ENCODE assay signal across 15 cellular contexts in the genomic region with DNA sequence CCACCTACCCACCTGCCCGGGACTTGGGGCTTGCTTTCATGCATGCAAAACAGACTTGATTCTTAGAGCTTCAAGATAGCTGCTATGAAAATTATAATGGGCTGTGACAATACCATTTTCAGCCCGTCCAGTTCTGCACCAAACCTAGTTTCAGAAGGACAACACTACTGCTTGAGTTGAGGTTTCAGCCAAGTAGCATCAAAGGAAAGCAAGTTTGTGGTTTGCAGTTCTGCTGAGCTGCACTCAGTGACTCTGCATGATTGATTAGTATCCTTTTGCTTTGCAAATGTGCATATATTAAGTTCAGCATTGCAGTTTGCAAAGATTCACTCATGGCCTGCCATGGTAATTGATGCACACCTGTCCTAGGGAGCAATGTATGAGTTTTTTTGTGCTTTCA.
DNase-seq lines count a peak whose midpoint lies in the region; ATAC-seq, FAIRE-seq and TF ChIP-seq lines count a peak whose summit lies in the region.
"Had no signal": no experiment of that assay in that cellular context is flagged by ENCODE, and none has a peak within 500 bp of the region (broad histone marks: within the 10 kb centered on the region; RNA-seq: fewer than 3 reads in every experiment).

No MANE protein-coding gene starts in this region.

- H3K9me3 ChIP-seq in A549 = no peaks in the 10 kb centered on the region
- H3K9me3 ChIP-seq: vagina had no signal

- no peak for DNase-seq in A549 (ENCODE audit: low read depth in 1 of 2, low spot score in 1 of 2)
- peak; percentile 8 for DNase-seq in GM19239 (ENCODE audit: insufficient read length, low spot score)
- no peak for DNase-seq in ACHN
- no peak for DNase-seq in frontal cortex (ENCODE audit: low spot score in 2 of 2)
- no peak for DNase-seq in D341Med (ENCODE audit: low spot score)
- no peak for DNase-seq in NCI-H1694 (lab: John Stamatoyannopoulos, UW)
- DNase-seq: activated CD4-positive, alpha-beta T cell treated with anti-CD3 and anti-CD28 coated beads for 36 hours; amniotic stem cell; EL; NCI-H1436 treated with DMSO at 0.1 percent for 48 hours; SHP77 had no signal

- no peak overlapping the region for H3K27ac ChIP-seq in A549
- H3K27ac ChIP-seq: vagina had no signal

- TF ChIP-seq POLR2A in A549 (IDR thresholded peaks at IDR 0.05; ENCODE audit: low read length) = no peak

- H3K4me3 ChIP-seq in A549 = no peak overlapping the region
- H3K4me3 ChIP-seq: vagina had no signal

- TF ChIP-seq CTCF in A549 (IDR thresholded peaks at IDR 0.05) = no peak

- ATAC-seq in A549 (no peak), HG02759 (IDR thresholded peaks at IDR 0.05; ENCODE audit: unreplicated experiment) (peak; percentile 95), HG03469 (IDR thresholded peaks at IDR 0.05; ENCODE audit: unreplicated experiment) (peak; percentile 95)
- ATAC-seq: activated CD4-positive, alpha-beta T cell treated with anti-CD3 and anti-CD28 coated beads for 36 hours had no signal

- no peaks in the 10 kb centered on the region for H3K4me1 ChIP-seq in A549
- H3K4me1 ChIP-seq: vagina had no signal

- H3K4me2 ChIP-seq in A549 = no peak overlapping the region

- CTCF ChIA-PET in A549 (lab: Yijun Ruan, JAX) = no interaction called here

- 93% methylated on average over 2 of the region's 2 CpGs for WGBS in A549 (ENCODE audit: missing lambda C conversion rate)

- peak; percentile 76 for FAIRE-seq in A549 (lab: Jason Lieb, UNC)
- FAIRE-seq in GM19239 (lab: Jason Lieb, UNC) = peak; percentile 99
- no peak for FAIRE-seq in frontal cortex (lab: Jason Lieb, UNC)
- FAIRE-seq: A204.1 had no signal

- in situ Hi-C loops in ACHN (cut with HindIII; ENCODE audit: low pct_ligation_motif_present, low pct_unique_long_range_greater_than_20kb, low sequenced_read_pairs) = no loop called here

- TF ChIP-seq RAD21 in A549 (conservative IDR thresholded peaks at IDR 0.05 in 1 of 2, IDR thresholded peaks at IDR 0.05 in 1 of 2) = no peak

- TF ChIP-seq EP300 in A549 (IDR thresholded peaks at IDR 0.05) = no peak

- POLR2A ChIA-PET in A549 (lab: Yijun Ruan, JAX) = no interaction called here

TF ChIP-seq in A549, 52 proteins besides CTCF, POLR2A, EP300 and RAD21:
- TF ChIP-seq SMC3 (IDR thresholded peaks at IDR 0.05) = no peak
- TF ChIP-seq, protein P1, sequence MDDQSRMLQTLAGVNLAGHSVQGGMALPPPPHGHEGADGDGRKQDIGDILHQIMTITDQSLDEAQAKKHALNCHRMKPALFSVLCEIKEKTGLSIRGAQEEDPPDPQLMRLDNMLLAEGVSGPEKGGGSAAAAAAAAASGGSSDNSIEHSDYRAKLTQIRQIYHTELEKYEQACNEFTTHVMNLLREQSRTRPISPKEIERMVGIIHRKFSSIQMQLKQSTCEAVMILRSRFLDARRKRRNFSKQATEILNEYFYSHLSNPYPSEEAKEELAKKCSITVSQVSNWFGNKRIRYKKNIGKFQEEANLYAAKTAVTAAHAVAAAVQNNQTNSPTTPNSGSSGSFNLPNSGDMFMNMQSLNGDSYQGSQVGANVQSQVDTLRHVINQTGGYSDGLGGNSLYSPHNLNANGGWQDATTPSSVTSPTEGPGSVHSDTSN (IDR thresholded peaks at IDR 0.05) = no peak
- TF ChIP-seq, protein P2, sequence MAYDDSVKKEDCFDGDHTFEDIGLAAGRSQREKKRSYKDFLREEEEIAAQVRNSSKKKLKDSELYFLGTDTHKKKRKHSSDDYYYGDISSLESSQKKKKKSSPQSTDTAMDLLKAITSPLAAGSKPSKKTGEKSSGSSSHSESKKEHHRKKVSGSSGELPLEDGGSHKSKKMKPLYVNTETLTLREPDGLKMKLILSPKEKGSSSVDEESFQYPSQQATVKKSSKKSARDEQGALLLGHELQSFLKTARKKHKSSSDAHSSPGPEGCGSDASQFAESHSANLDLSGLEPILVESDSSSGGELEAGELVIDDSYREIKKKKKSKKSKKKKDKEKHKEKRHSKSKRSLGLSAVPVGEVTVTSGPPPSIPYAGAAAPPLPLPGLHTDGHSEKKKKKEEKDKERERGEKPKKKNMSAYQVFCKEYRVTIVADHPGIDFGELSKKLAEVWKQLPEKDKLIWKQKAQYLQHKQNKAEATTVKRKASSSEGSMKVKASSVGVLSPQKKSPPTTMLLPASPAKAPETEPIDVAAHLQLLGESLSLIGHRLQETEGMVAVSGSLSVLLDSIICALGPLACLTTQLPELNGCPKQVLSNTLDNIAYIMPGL (CRISPR knock-in tag; IDR thresholded peaks at IDR 0.05; ENCODE audit: borderline replicate concordance) = no peak
- no peak for TF ChIP-seq FOXS1 (CRISPR knock-in tag; IDR thresholded peaks at IDR 0.05)
- no peak for TF ChIP-seq JUN (IDR thresholded peaks at IDR 0.05)
- TF ChIP-seq FOSB (CRISPR knock-in tag; IDR thresholded peaks at IDR 0.05) = no peak
- TF ChIP-seq CBX2 (IDR thresholded peaks at IDR 0.05; ENCODE audit: borderline replicate concordance, low read depth) = no peak
- no peak for TF ChIP-seq MYC (IDR thresholded peaks at IDR 0.05; ENCODE audit: borderline replicate concordance, low read length)
- no peak for TF ChIP-seq HOXB5 (CRISPR knock-in tag; IDR thresholded peaks at IDR 0.05)
- TF ChIP-seq ZNF302 (CRISPR knock-in tag; IDR thresholded peaks at IDR 0.05) = no peak
- no peak for TF ChIP-seq ZFP36 (IDR thresholded peaks at IDR 0.05; ENCODE audit: borderline replicate concordance, partially characterized antibody)
- TF ChIP-seq, protein P3, sequence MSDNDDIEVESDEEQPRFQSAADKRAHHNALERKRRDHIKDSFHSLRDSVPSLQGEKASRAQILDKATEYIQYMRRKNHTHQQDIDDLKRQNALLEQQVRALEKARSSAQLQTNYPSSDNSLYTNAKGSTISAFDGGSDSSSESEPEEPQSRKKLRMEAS (IDR thresholded peaks at IDR 0.05) = no peak
TF ChIP-seq in A549: peak in this region for 0.

Comparison
In these comparisons a context has a peak if more than half of its experiments do, and no peak if none do; other contexts are left out.
1. ATAC-seq: peak in HG02759 (single experiment) and HG03469 (single experiment); none in A549 (0 of 2).